ENCODE assay signal across 17 cellular contexts in genomic region chr1:117803318-117803717, GRCh38.
"Had no signal": no experiment of that assay in that cellular context is flagged by ENCODE, and none has a peak within 500 bp of the region (broad histone marks: within the 10 kb centered on the region; RNA-seq: fewer than 3 reads in every experiment).

No MANE protein-coding gene starts in this region.

- H3K4me1 Mint-ChIP-seq: activated CD4-positive, alpha-beta T cell treated with anti-CD3 and anti-CD28 coated beads, Interleukin-2, amount 10 ng/mL, durations not matched to agents 7 days and 5 days; activated naive CD8-positive, alpha-beta T cell treated with anti-CD3 and anti-CD28 coated beads for 36 hours; stimulated activated naive CD8-positive, alpha-beta T cell treated with anti-CD3 and anti-CD28 coated beads, Interleukin-15, amount 100 ng/mL, for 72 hours had no signal

- ATAC-seq: activated T-cell treated with anti-CD3 and anti-CD28 coated beads, Interleukin-2, amount 50 U/mL, for 72 hours; right lobe of liver; stimulated activated naive CD8-positive, alpha-beta T cell treated with anti-CD3 and anti-CD28 coated beads, Interleukin-15, amount 100 ng/mL, for 72 hours; upper lobe of right lung had no signal

- H3K27ac Mint-ChIP-seq: activated CD4-positive, alpha-beta T cell treated with anti-CD3 and anti-CD28 coated beads, Interleukin-2, amount 10 ng/mL, durations not matched to agents 7 days and 5 days; activated naive CD8-positive, alpha-beta T cell treated with anti-CD3 and anti-CD28 coated beads for 36 hours; activated T-cell treated with anti-CD3 and anti-CD28 coated beads, Interleukin-2, amount 50 U/mL, for 72 hours; stimulated activated naive CD8-positive, alpha-beta T cell treated with anti-CD3 and anti-CD28 coated beads, Interleukin-15, amount 100 ng/mL, for 72 hours; T-helper 2 cell treated with Interferon-gamma antibody and Interleukin-4, amounts not matched to agents 5 μg/mL and 100 μg/mL, for 36 hours had no signal

- H3K9me3 Mint-ChIP-seq: activated CD4-positive, alpha-beta T cell treated with anti-CD3 and anti-CD28 coated beads, Interleukin-2, amount 10 ng/mL, durations not matched to agents 7 days and 5 days; activated naive CD8-positive, alpha-beta T cell treated with anti-CD3 and anti-CD28 coated beads for 36 hours; stimulated activated naive CD8-positive, alpha-beta T cell treated with anti-CD3 and anti-CD28 coated beads, Interleukin-15, amount 100 ng/mL, for 72 hours; T-helper 2 cell treated with Interferon-gamma antibody and Interleukin-4, amounts not matched to agents 5 μg/mL and 100 μg/mL, for 36 hours had no signal

- H3K4me3 Mint-ChIP-seq: activated CD4-positive, alpha-beta T cell treated with anti-CD3 and anti-CD28 coated beads, Interleukin-2, amount 10 ng/mL, durations not matched to agents 7 days and 5 days; activated naive CD8-positive, alpha-beta T cell treated with anti-CD3 and anti-CD28 coated beads for 36 hours; activated T-cell treated with anti-CD3 and anti-CD28 coated beads, Interleukin-2, amount 50 U/mL, for 72 hours; stimulated activated naive CD8-positive, alpha-beta T cell treated with anti-CD3 and anti-CD28 coated beads, Interleukin-15, amount 100 ng/mL, for 72 hours; T-helper 2 cell treated with Interferon-gamma antibody and Interleukin-4, amounts not matched to agents 5 μg/mL and 100 μg/mL, for 36 hours had no signal

- H3K36me3 Mint-ChIP-seq: activated naive CD8-positive, alpha-beta T cell treated with anti-CD3 and anti-CD28 coated beads for 36 hours had no signal

- H3K4me3 ChIP-seq: breast epithelium, dorsolateral prefrontal cortex, prostate gland, right lobe of liver, spleen, testis, upper lobe of right lung had no signal

- DNase-seq: activated CD4-positive, alpha-beta T cell treated with anti-CD3 and anti-CD28 coated beads, Interleukin-2, amount 10 ng/mL, durations not matched to agents 7 days and 5 days; activated CD8-positive, alpha-beta memory T cell treated with anti-CD3 and anti-CD28 coated beads, Interleukin-2, amount 50 U/mL, for 48 hours; activated naive CD8-positive, alpha-beta T cell treated with anti-CD3 and anti-CD28 coated beads for 36 hours; activated T-cell treated with anti-CD3 and anti-CD28 coated beads, Interleukin-2, amount 50 U/mL, for 72 hours; anterior cingulate cortex; dorsolateral prefrontal cortex; foreskin keratinocyte; glutamatergic neuron; right lobe of liver; spleen; stimulated activated naive CD8-positive, alpha-beta T cell treated with anti-CD3 and anti-CD28 coated beads, Interleukin-15, amount 100 ng/mL, for 72 hours; SW 1271; testis; upper lobe of right lung had no signal
